Comparison of ENCODE assay signal across 20 cellular contexts in the genomic region with DNA sequence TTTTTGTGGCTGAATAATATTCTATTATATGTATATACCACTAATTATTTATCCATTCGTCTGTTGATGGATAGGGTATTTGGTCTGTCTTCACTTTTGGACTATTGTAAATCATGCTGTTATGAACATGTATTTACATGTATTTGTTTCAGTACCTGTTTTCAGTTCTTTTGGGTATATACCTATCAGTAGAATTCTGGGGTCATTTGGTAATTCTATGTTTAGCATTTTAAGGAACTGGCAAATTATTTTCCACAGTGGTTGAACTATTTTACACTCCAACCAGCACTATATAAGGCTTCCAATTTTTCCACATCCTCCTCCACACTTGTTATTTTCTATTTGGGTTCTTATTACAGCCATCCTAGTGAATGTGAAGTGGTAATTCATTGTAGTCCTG. TPM values are rescaled to one million over a fixed set of nuclear protein-coding genes. Genes with fewer than 3 reads are reported as not detected.
A peak's percentile ranks its signal among the peaks of the same experiment; 100 is the strongest.
DNase-seq lines count a peak whose midpoint lies in the region; ATAC-seq and TF ChIP-seq lines count a peak whose summit lies in the region.
"Had no signal": no experiment of that assay in that cellular context is flagged by ENCODE, and none has a peak within 500 bp of the region (broad histone marks: within the 10 kb centered on the region; RNA-seq: fewer than 3 reads in every experiment).

No MANE protein-coding gene starts in this region.

- peak overlapping the region; percentile 32 for H3K27ac Mint-ChIP-seq in memory B cell
- H3K27ac Mint-ChIP-seq: activated naive CD8-positive, alpha-beta T cell treated with anti-CD3 and anti-CD28 coated beads, Interleukin-2, amount 10 ng/mL, durations not matched to agents 7 days and 5 days; HFFc6; nephron had no signal

- DNase-seq in memory B cell (ENCODE audit: low spot score in 2 of 2) (no peak), T-helper 2 cell (no peak), RWPE1 (ENCODE audit: low spot score) (no peak), mesenteric fat pad (ENCODE audit: low spot score) (no peak)
- DNase-seq: activated CD4-positive, alpha-beta T cell treated with anti-CD3 and anti-CD28 coated beads, Interleukin-2, amount 50 U/mL, for 48 hours; activated naive CD8-positive, alpha-beta T cell treated with anti-CD3 and anti-CD28 coated beads, Interleukin-2, amount 10 ng/mL, durations not matched to agents 7 days and 5 days; activated T-cell treated with anti-CD3 and anti-CD28 coated beads, Interleukin-2, amount 50 U/mL, for 48 hours; GDM1; HFFc6; lower lobe of right lung; NCI-H524 treated with DMSO at 0.1 percent for 48 hours; SK-N-SH; transverse colon had no signal

- CTCF ChIA-PET in RWPE1 (lab: Yijun Ruan, JAX): no interaction called here

- peaks cover 67% of the 10 kb centered on the region for H3K36me3 Mint-ChIP-seq in memory B cell

- no peak overlapping the region for H3K27ac ChIP-seq in RWPE1
- H3K27ac ChIP-seq: breast epithelium, HL-60, lower lobe of right lung, psoas muscle, transverse colon had no signal

- ATAC-seq in GM18870 (IDR thresholded peaks at IDR 0.05; ENCODE audit: unreplicated experiment): peak; percentile 65
- peak; percentile 67 for ATAC-seq in GM21717 (IDR thresholded peaks at IDR 0.05; ENCODE audit: unreplicated experiment)
- peak; percentile 48 for ATAC-seq in HG03066 (IDR thresholded peaks at IDR 0.05; ENCODE audit: low read depth, unreplicated experiment)
- peak; percentile 69 for ATAC-seq in memory B cell (ENCODE audit: low read depth)
- ATAC-seq: lower lobe of right lung, psoas muscle had no signal

- no peak for TF ChIP-seq CTCF in RWPE1 (conservative IDR thresholded peaks at IDR 0.05; ENCODE audit: low read depth)

- no peak overlapping the region for H3K4me3 Mint-ChIP-seq in memory B cell
- H3K4me3 Mint-ChIP-seq: activated naive CD8-positive, alpha-beta T cell treated with anti-CD3 and anti-CD28 coated beads, Interleukin-2, amount 10 ng/mL, durations not matched to agents 7 days and 5 days; HFFc6; nephron had no signal

- no peaks in the 10 kb centered on the region for H3K27me3 Mint-ChIP-seq in memory B cell
- H3K27me3 Mint-ChIP-seq: activated naive CD8-positive, alpha-beta T cell treated with anti-CD3 and anti-CD28 coated beads, Interleukin-2, amount 10 ng/mL, durations not matched to agents 7 days and 5 days had no signal

- POLR2A ChIA-PET in RWPE1 (lab: Yijun Ruan, JAX; ENCODE audit: low non-redundant PET): no interaction called here

- peaks cover 18% of the 10 kb centered on the region for H3K9me3 Mint-ChIP-seq in memory B cell

- H3K4me1 Mint-ChIP-seq in memory B cell: peaks cover 49% of the 10 kb centered on the region
- H3K4me1 Mint-ChIP-seq: nephron had no signal

RNA-seq across cellular contexts. Expression of gene TANK, which starts 12.4 kb away (rescaled TPM):
- total RNA-seq in mesenteric fat pad: 77.3 TPM
